25 cellular contexts compared by ENCODE assay signal in the genomic region with DNA sequence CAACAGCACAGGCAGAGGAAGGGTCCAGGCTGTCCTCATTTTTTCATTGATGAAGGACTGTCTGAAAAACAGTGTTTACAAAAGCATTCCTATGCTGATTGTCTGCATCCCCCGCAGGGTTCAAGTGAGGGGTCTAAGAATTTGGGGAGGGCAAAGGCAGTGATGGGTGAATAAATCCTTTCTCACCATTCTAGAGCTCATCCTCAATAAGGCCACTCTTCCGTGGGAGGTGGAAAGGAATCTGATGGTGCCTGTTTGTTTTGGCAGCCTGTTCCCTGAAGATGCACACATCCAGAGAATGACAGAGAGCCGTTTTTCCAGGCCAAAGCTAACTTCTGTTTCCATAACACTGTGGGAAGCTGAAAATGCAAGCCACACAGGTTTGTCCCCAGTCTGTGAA.
A peak's percentile ranks its signal among the peaks of the same experiment; 100 is the strongest.
DNase-seq lines count a peak whose midpoint lies in the region; ATAC-seq and TF ChIP-seq lines count a peak whose summit lies in the region.
"Had no signal": no experiment of that assay in that cellular context is flagged by ENCODE, and none has a peak within 500 bp of the region (broad histone marks: within the 10 kb centered on the region; RNA-seq: fewer than 3 reads in every experiment).

No MANE protein-coding gene starts in this region.

- intact Hi-C loops in activated CD4-positive, alpha-beta memory T cell treated with anti-CD3 and anti-CD28 coated beads for 36 hours (cut with micrococcal nuclease): no loop called here

- no peaks in the 10 kb centered on the region for H3K9me3 Mint-ChIP-seq in activated CD4-positive, alpha-beta memory T cell treated with anti-CD3 and anti-CD28 coated beads for 36 hours
- H3K9me3 Mint-ChIP-seq in progenitor cell of endocrine pancreas (ENCODE audit: low read depth): no peaks in the 10 kb centered on the region
- H3K9me3 Mint-ChIP-seq: activated naive CD8-positive, alpha-beta T cell treated with anti-CD3 and anti-CD28 coated beads for 36 hours; brain had no signal

- H2AFZ ChIP-seq in mesenchymal stem cell (ENCODE audit: low read depth, low read length): peak overlapping the region; percentile 69

- H3K9ac ChIP-seq in HUES48 (ENCODE audit: low read depth, low read length) (no peak overlapping the region), mesenchymal stem cell (ENCODE audit: low read length) (no peak overlapping the region)

- no peak overlapping the region for H2BK15ac ChIP-seq in mesenchymal stem cell (ENCODE audit: low read depth, poor library complexity, severe bottlenecking)

- no peak overlapping the region for H4K8ac ChIP-seq in mesenchymal stem cell (ENCODE audit: low read length)

- H3K79me1 ChIP-seq in mesenchymal stem cell (replicated peaks; ENCODE audit: low read length, poor library complexity, severe bottlenecking): no peaks in the 10 kb centered on the region

- no peaks in the 10 kb centered on the region for H3K36me3 ChIP-seq in BJ (ENCODE audit: control insufficient read depth, insufficient read depth, low read length)
- no peaks in the 10 kb centered on the region for H3K36me3 ChIP-seq in HUES48 (ENCODE audit: control insufficient read depth, insufficient read depth, low read length)
- no peaks in the 10 kb centered on the region for H3K36me3 ChIP-seq in mesenchymal stem cell (ENCODE audit: control insufficient read depth in 1 of 2, insufficient read depth in 2 of 2, low read depth in 1 of 2, low read length in 2 of 2)
- H3K36me3 ChIP-seq: left ventricle myocardium inferior, Peyer's patch, right lobe of liver, thyroid gland had no signal

- H4K91ac ChIP-seq in mesenchymal stem cell (ENCODE audit: low read length): no peak overlapping the region

- H3K4me3 Mint-ChIP-seq in activated CD4-positive, alpha-beta memory T cell treated with anti-CD3 and anti-CD28 coated beads for 36 hours: no peak overlapping the region
- H3K4me3 Mint-ChIP-seq in progenitor cell of endocrine pancreas (ENCODE audit: low read depth): no peak overlapping the region
- H3K4me3 Mint-ChIP-seq: activated naive CD8-positive, alpha-beta T cell treated with anti-CD3 and anti-CD28 coated beads for 36 hours; brain; CD8-positive, alpha-beta memory T cell had no signal

- H2BK12ac ChIP-seq in mesenchymal stem cell (ENCODE audit: low read length in 2 of 2): no peak overlapping the region

- H3K4me3 ChIP-seq in BJ (ENCODE audit: low read depth, low read length) (no peak overlapping the region), HUES48 (ENCODE audit: low read depth, low read length) (no peak overlapping the region), mesenchymal stem cell (ENCODE audit: insufficient read depth in 1 of 2, low read depth in 1 of 2, low read length in 2 of 2) (no peak overlapping the region)
- H3K4me3 ChIP-seq: left ventricle myocardium inferior, Peyer's patch, right lobe of liver, SK-N-MC, thyroid gland had no signal

- CTCF ChIA-PET in BJ (lab: Yijun Ruan, JAX): interaction anchor here (1.1 to 1.5 kb wide), 4 partner anchors 11 to 43 kb away, joined by 4 to 10 read pairs (median 6); no protein-coding TSS in a partner anchor
- CTCF ChIA-PET in activated CD4-positive, alpha-beta memory T cell treated with anti-CD3 and anti-CD28 coated beads for 36 hours (lab: Charles Lee): no interaction called here

- H3K27me3 Mint-ChIP-seq in activated CD4-positive, alpha-beta memory T cell treated with anti-CD3 and anti-CD28 coated beads for 36 hours: peaks cover 5% of the 10 kb centered on the region
- peaks cover 3% of the 10 kb centered on the region for H3K27me3 Mint-ChIP-seq in progenitor cell of endocrine pancreas
- H3K27me3 Mint-ChIP-seq: brain had no signal

- peak overlapping the region; percentile 34 for H3K4me2 ChIP-seq in mesenchymal stem cell (ENCODE audit: low read length, poor library complexity, severe bottlenecking)

- H2AK5ac ChIP-seq in mesenchymal stem cell (ENCODE audit: low read length, severe bottlenecking): no peak overlapping the region

- no peak overlapping the region for H2BK5ac ChIP-seq in mesenchymal stem cell (ENCODE audit: low read depth, low read length, poor library complexity, severe bottlenecking)

- H3K4me1 Mint-ChIP-seq in activated CD4-positive, alpha-beta memory T cell treated with anti-CD3 and anti-CD28 coated beads for 36 hours (ENCODE audit: low read depth): no peaks in the 10 kb centered on the region
- H3K4me1 Mint-ChIP-seq in progenitor cell of endocrine pancreas (ENCODE audit: low read depth): peaks cover 1% of the 10 kb centered on the region
- H3K4me1 Mint-ChIP-seq: activated naive CD8-positive, alpha-beta T cell treated with anti-CD3 and anti-CD28 coated beads for 36 hours; brain; CD8-positive, alpha-beta memory T cell had no signal

- H3K27ac Mint-ChIP-seq in activated CD4-positive, alpha-beta memory T cell treated with anti-CD3 and anti-CD28 coated beads for 36 hours: no peak overlapping the region
- H3K27ac Mint-ChIP-seq in progenitor cell of endocrine pancreas: no peak overlapping the region
- H3K27ac Mint-ChIP-seq: activated naive CD8-positive, alpha-beta T cell treated with anti-CD3 and anti-CD28 coated beads for 36 hours; brain; CD8-positive, alpha-beta memory T cell had no signal

- no peaks in the 10 kb centered on the region for H3K9me3 ChIP-seq in HUES48 (ENCODE audit: control insufficient read depth, insufficient read depth, low read length)
- no peaks in the 10 kb centered on the region for H3K9me3 ChIP-seq in mesenchymal stem cell (ENCODE audit: control insufficient read depth, low read length)
- H3K9me3 ChIP-seq: left ventricle myocardium inferior, Peyer's patch, right lobe of liver, thyroid gland had no signal

- H2BK120ac ChIP-seq in mesenchymal stem cell (ENCODE audit: low read depth, low read length): no peak overlapping the region

- H3K14ac ChIP-seq in mesenchymal stem cell (ENCODE audit: low read length in 2 of 2): no peak overlapping the region

- H3K4me1 ChIP-seq in HUES48 (ENCODE audit: control insufficient read depth, insufficient read depth, low read length) (peaks cover 21% of the 10 kb centered on the region), mesenchymal stem cell (ENCODE audit: control insufficient read depth, insufficient read depth, low read depth, low read length) (peaks cover 2% of the 10 kb centered on the region)
- H3K4me1 ChIP-seq: left ventricle myocardium inferior, Peyer's patch, right lobe of liver, thyroid gland had no signal

- WGBS in mesenchymal stem cell: 11% methylated on average over 3 of the region's 3 CpGs

- POLR2A ChIA-PET in BJ (lab: Charles Lee): interaction anchor here (1.1 kb wide), 1 partner anchor 285 kb away, joined by 4 read pairs; the partner anchor contains the start of gene CCN2
- POLR2A ChIA-PET in activated CD4-positive, alpha-beta memory T cell treated with anti-CD3 and anti-CD28 coated beads for 36 hours (lab: Charles Lee): no interaction called here

- no peaks in the 10 kb centered on the region for H3K27me3 ChIP-seq in BJ (ENCODE audit: control insufficient read depth, insufficient read depth, low read length)
- H3K27me3 ChIP-seq in HUES48 (ENCODE audit: control insufficient read depth, insufficient read depth, low read length): no peaks in the 10 kb centered on the region
- no peaks in the 10 kb centered on the region for H3K27me3 ChIP-seq in mesenchymal stem cell (ENCODE audit: control insufficient read depth in 1 of 2, insufficient read depth in 1 of 2, low read length in 2 of 2)
- H3K27me3 ChIP-seq: foreskin keratinocyte, Peyer's patch, right lobe of liver, thyroid gland had no signal

- peak; percentile 74 for DNase-seq in BJ (ENCODE audit: low read depth)
- peak; percentile 9 to 48 for DNase-seq in dermis microvascular lymphatic vessel endothelial cell (ENCODE audit: low read depth in 2 of 2)
- no peak for DNase-seq in mesenchymal stem cell
- no peak for DNase-seq in activated CD4-positive, alpha-beta memory T cell treated with anti-CD3 and anti-CD28 coated beads for 36 hours
- DNase-seq in progenitor cell of endocrine pancreas (ENCODE audit: low spot score, unreplicated experiment): no peak
- DNase-seq in NCI-H446 (lab: John Stamatoyannopoulos, UW): no peak
- DNase-seq: activated CD8-positive, alpha-beta memory T cell treated with anti-CD3 and anti-CD28 coated beads for 24 hours; activated naive CD8-positive, alpha-beta T cell treated with anti-CD3 and anti-CD28 coated beads for 36 hours; CD8-positive, alpha-beta memory T cell; DMS79 treated with DMSO at 0.1 percent for 48 hours; foreskin keratinocyte; GOT3; hypothalamus; left ventricle myocardium inferior; NCI-H226; Peyer's patch; right lobe of liver; stimulated activated naive CD4-positive, alpha-beta T cell; T1000; thyroid gland had no signal

- no peak overlapping the region for H3K23ac ChIP-seq in mesenchymal stem cell (ENCODE audit: low read length in 2 of 2)

- H3K36me3 Mint-ChIP-seq in activated CD4-positive, alpha-beta memory T cell treated with anti-CD3 and anti-CD28 coated beads for 36 hours: no peaks in the 10 kb centered on the region
- H3K36me3 Mint-ChIP-seq in progenitor cell of endocrine pancreas (ENCODE audit: insufficient read depth): no peaks in the 10 kb centered on the region
- H3K36me3 Mint-ChIP-seq: activated naive CD8-positive, alpha-beta T cell treated with anti-CD3 and anti-CD28 coated beads for 36 hours; brain; CD8-positive, alpha-beta memory T cell had no signal

- no peak for TF ChIP-seq CTCF in BJ (IDR thresholded peaks at IDR 0.05; ENCODE audit: insufficient read depth, low read depth, low read length)
- no peak for TF ChIP-seq CTCF in progenitor cell of endocrine pancreas (IDR thresholded peaks at IDR 0.05; ENCODE audit: unreplicated experiment)

- H3K27ac ChIP-seq in HUES48 (ENCODE audit: low read depth, low read length) (peak overlapping the region; percentile 80), mesenchymal stem cell (ENCODE audit: low read length, poor library complexity, severe bottlenecking) (peak overlapping the region; percentile 89)
- H3K27ac ChIP-seq: foreskin keratinocyte, left ventricle myocardium inferior, Peyer's patch, right lobe of liver, SK-N-MC, thyroid gland had no signal

- no peak for ATAC-seq in HG02763 (IDR thresholded peaks at IDR 0.05; ENCODE audit: unreplicated experiment)
- ATAC-seq: activated CD4-positive, CD25-positive, alpha-beta regulatory T cell treated with anti-CD3 and anti-CD28 coated beads, Interleukin-2, amount 50 U/mL, for 24 hours; foreskin keratinocyte; right lobe of liver had no signal

- peak overlapping the region in 1 of 2 experiments; percentile 37 for H3K4ac ChIP-seq in mesenchymal stem cell (ENCODE audit: low read depth in 1 of 2, low read length in 2 of 2)

- H3K18ac ChIP-seq in mesenchymal stem cell (ENCODE audit: low read depth in 1 of 2, low read length in 2 of 2): no peak overlapping the region

Comparison
In these comparisons a context has a peak if more than half of its experiments do, and no peak if none do; other contexts are left out.
1. DNase-seq: peak in BJ (single experiment) and dermis microvascular lymphatic vessel endothelial cell (2 of 2); none in mesenchymal stem cell (single experiment), activated CD4-positive, alpha-beta memory T cell treated with anti-CD3 and anti-CD28 coated beads for 36 hours (single experiment), progenitor cell of endocrine pancreas (single experiment) and NCI-H446 (0 of 2).